In the genomic region with DNA sequence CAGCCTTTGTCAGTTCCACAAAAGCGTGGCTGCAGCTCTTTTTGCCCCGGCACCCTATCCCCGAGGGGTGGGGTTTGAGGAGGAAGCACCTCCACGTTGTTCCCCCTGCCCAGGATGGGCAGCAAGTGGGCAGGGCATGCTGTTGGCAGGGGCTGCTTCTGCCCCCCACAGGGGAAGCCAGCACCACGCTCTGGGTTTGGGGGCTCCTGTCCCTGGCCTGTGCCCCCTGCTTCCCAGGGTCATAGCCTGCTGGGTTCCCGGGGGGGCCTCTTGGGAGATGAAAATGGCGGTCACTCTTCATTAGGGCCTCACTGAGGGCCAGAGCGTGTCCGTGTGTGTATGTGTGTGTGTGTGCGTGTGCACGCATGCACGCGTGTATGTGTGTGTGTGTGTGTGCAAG, we compare ENCODE assay signal across 13 cellular contexts. TPM values are rescaled to one million over a fixed set of nuclear protein-coding genes. Genes with fewer than 3 reads are reported as not detected.
DNase-seq lines count a peak whose midpoint lies in the region; ATAC-seq and TF ChIP-seq lines count a peak whose summit lies in the region.
"Had no signal": no experiment of that assay in that cellular context is flagged by ENCODE, and none has a peak within 500 bp of the region (broad histone marks: within the 10 kb centered on the region; RNA-seq: fewer than 3 reads in every experiment).

No MANE protein-coding gene starts in this region.

- TF ChIP-seq POLR2A in spleen (IDR thresholded peaks at IDR 0.05), result no peak

- H3K4me2 ChIP-seq in OCI-LY1 (ENCODE audit: low read length), result no peak overlapping the region; the same call in 1 of the 2 replicates

- no peaks in the 10 kb centered on the region for H3K27me3 Mint-ChIP-seq in activated CD4-positive, alpha-beta T cell treated with anti-CD3 and anti-CD28 coated beads, Interleukin-2, amount 10 ng/mL, durations not matched to agents 24 days and 14 days
- H3K27me3 Mint-ChIP-seq in dendritic cell treated with granulocyte-macrophage colony-stimulating factor and Interleukin-4, amounts not matched to agents 40 ng/mL and 50 ng/mL, for 4 days, result no peaks in the 10 kb centered on the region

- peaks cover 67% of the 10 kb centered on the region for H3K4me1 Mint-ChIP-seq in activated CD4-positive, alpha-beta T cell treated with anti-CD3 and anti-CD28 coated beads, Interleukin-2, amount 10 ng/mL, durations not matched to agents 24 days and 14 days
- peaks cover 84% of the 10 kb centered on the region for H3K4me1 Mint-ChIP-seq in dendritic cell treated with granulocyte-macrophage colony-stimulating factor and Interleukin-4, amounts not matched to agents 40 ng/mL and 50 ng/mL, for 4 days (ENCODE audit: low read depth)

- H3K9me3 ChIP-seq in OCI-LY1 (ENCODE audit: low read length) (no peaks in the 10 kb centered on the region), spleen (no peaks in the 10 kb centered on the region)
- H3K9me3 ChIP-seq: left lung had no signal

- H3K27ac Mint-ChIP-seq in activated CD4-positive, alpha-beta T cell treated with anti-CD3 and anti-CD28 coated beads, Interleukin-2, amount 10 ng/mL, durations not matched to agents 24 days and 14 days, result peak overlapping the region; percentile 66
- peak overlapping the region; percentile 84 for H3K27ac Mint-ChIP-seq in dendritic cell treated with granulocyte-macrophage colony-stimulating factor and Interleukin-4, amounts not matched to agents 40 ng/mL and 50 ng/mL, for 4 days

- TF ChIP-seq CTCF in OCI-LY1 (IDR thresholded peaks at IDR 0.05; ENCODE audit: low read length) (no peak), spleen (IDR thresholded peaks at IDR 0.05 in 8 of 11, conservative IDR thresholded peaks at IDR 0.05 in 3 of 11) (no peak)

- intact Hi-C loops in activated CD4-positive, alpha-beta T cell treated with anti-CD3 and anti-CD28 coated beads, Interleukin-2, amount 10 ng/mL, durations not matched to agents 24 days and 14 days (cut with micrococcal nuclease), result no loop called here
- intact Hi-C loops in dendritic cell treated with granulocyte-macrophage colony-stimulating factor and Interleukin-4, amounts not matched to agents 40 ng/mL and 50 ng/mL, for 4 days (cut with micrococcal nuclease), result no loop called here
- intact Hi-C loops in spleen (cut with DNase I; ENCODE audit: low total_unique reads), result no loop called here

- H3K27ac ChIP-seq in OCI-LY1 (ENCODE audit: low read depth, low read length, poor library complexity, severe bottlenecking) (peak overlapping the region; percentile 92), spleen (peak overlapping the region in 7 of 8 donors; percentile 25 to 87 (median 76))

- DNase-seq in activated CD4-positive, alpha-beta T cell treated with anti-CD3 and anti-CD28 coated beads, Interleukin-2, amount 10 ng/mL, durations not matched to agents 24 days and 14 days, result no peak
- DNase-seq in activated CD4-positive, alpha-beta T cell treated with anti-CD3 and anti-CD28 coated beads for 1 hour, result no peak
- DNase-seq in spleen, result peak; percentile 75
- DNase-seq in stimulated activated CD4-positive, alpha-beta T cell treated with anti-CD3 and anti-CD28 coated beads, Interleukin-4, amount 100 ng/mL, for 4 hours, result no peak
- no peak for DNase-seq in NAMALWA (ENCODE audit: low spot score)
- DNase-seq: EL; left lung; NCI-H1694 treated with DMSO at 0.1 percent for 48 hours; NCI-H510A treated with DMSO at 0.1 percent for 48 hours; stimulated activated CD4-positive, alpha-beta T cell treated with anti-CD3 and anti-CD28 coated beads, Interleukin-15, amount 100 ng/mL, for 24 hours had no signal

- no peaks in the 10 kb centered on the region for H3K9me2 ChIP-seq in OCI-LY1 (ENCODE audit: low read depth, low read length)

- no peaks in the 10 kb centered on the region for H3F3A ChIP-seq in OCI-LY1 (ENCODE audit: insufficient read depth, low read length)

- H3K9me3 Mint-ChIP-seq in activated CD4-positive, alpha-beta T cell treated with anti-CD3 and anti-CD28 coated beads, Interleukin-2, amount 10 ng/mL, durations not matched to agents 24 days and 14 days, result no peaks in the 10 kb centered on the region
- H3K9me3 Mint-ChIP-seq in dendritic cell treated with granulocyte-macrophage colony-stimulating factor and Interleukin-4, amounts not matched to agents 40 ng/mL and 50 ng/mL, for 4 days, result no peaks in the 10 kb centered on the region

- no peak for ATAC-seq in HG03354 (IDR thresholded peaks at IDR 0.05; ENCODE audit: poor library complexity, severe bottlenecking, unreplicated experiment)

- H3K4me1 ChIP-seq in OCI-LY1 (ENCODE audit: insufficient read depth, low read length, severe bottlenecking) (peaks cover 51% of the 10 kb centered on the region), spleen (peaks cover 55 to 100% (median 89%) of the 10 kb centered on the region in 6 donors)

- H3K9ac ChIP-seq in OCI-LY1 (ENCODE audit: low read length), result peak overlapping the region; percentile 36; the same call in 1 of the 2 replicates

- H3K4me3 Mint-ChIP-seq in activated CD4-positive, alpha-beta T cell treated with anti-CD3 and anti-CD28 coated beads, Interleukin-2, amount 10 ng/mL, durations not matched to agents 24 days and 14 days, result no peak overlapping the region
- no peak overlapping the region for H3K4me3 Mint-ChIP-seq in dendritic cell treated with granulocyte-macrophage colony-stimulating factor and Interleukin-4, amounts not matched to agents 40 ng/mL and 50 ng/mL, for 4 days

- peaks cover 55% of the 10 kb centered on the region for H3K36me3 Mint-ChIP-seq in activated CD4-positive, alpha-beta T cell treated with anti-CD3 and anti-CD28 coated beads, Interleukin-2, amount 10 ng/mL, durations not matched to agents 24 days and 14 days (ENCODE audit: low read depth)
- H3K36me3 Mint-ChIP-seq in dendritic cell treated with granulocyte-macrophage colony-stimulating factor and Interleukin-4, amounts not matched to agents 40 ng/mL and 50 ng/mL, for 4 days (ENCODE audit: low read depth), result peaks cover 100% of the 10 kb centered on the region

- H2AFZ ChIP-seq in OCI-LY1 (ENCODE audit: low read length), result no peak overlapping the region

- H3K79me2 ChIP-seq in OCI-LY1 (ENCODE audit: insufficient read depth, low read length), result no peaks in the 10 kb centered on the region

- no peak overlapping the region for H3K4me3 ChIP-seq in OCI-LY1 (ENCODE audit: low read depth, low read length, poor library complexity, severe bottlenecking)
- no peak overlapping the region for H3K4me3 ChIP-seq in spleen
- H3K4me3 ChIP-seq: left lung had no signal

- whole genome bisulfite sequencing in spleen, 5 donors, result 67 to 82% (median 76%) methylated on average over 13 of the region's 13 CpGs

- H3K36me3 ChIP-seq in OCI-LY1 (ENCODE audit: insufficient read depth, low read length) (peaks cover 54% of the 10 kb centered on the region; the same call in 1 of the 2 replicates), spleen (peaks cover 0 to 100% (median 48%) of the 10 kb centered on the region in 6 donors)

- H3K27me3 ChIP-seq in OCI-LY1 (ENCODE audit: insufficient read depth, low read length) (no peaks in the 10 kb centered on the region), spleen (replicated peaks in 1 of 7) (no peaks in the 10 kb centered on the region)
- H3K27me3 ChIP-seq: left lung had no signal

- H4K20me1 ChIP-seq in OCI-LY1 (ENCODE audit: insufficient read depth, low read length), result no peaks in the 10 kb centered on the region

RNA-seq across cellular contexts. Expression of a gene that starts 22.8 kb away (rescaled TPM):
- 130 and 131 TPM in 2 replicates for total RNA-seq in activated CD4-positive, alpha-beta T cell treated with anti-CD3 and anti-CD28 coated beads, Interleukin-2, amount 10 ng/mL, durations not matched to agents 24 days and 14 days
- 100 to 1,000 TPM; 117 to 196 (median 154) TPM for total RNA-seq in spleen
- polyA plus RNA-seq in spleen, result 10 to 100 TPM; 38.8 to 84.3 (median 45.6) TPM

RNA-seq across cellular contexts. Expression of a gene that starts 39.1 kb away (rescaled TPM):
- total RNA-seq in activated CD4-positive, alpha-beta T cell treated with anti-CD3 and anti-CD28 coated beads, Interleukin-2, amount 10 ng/mL, durations not matched to agents 24 days and 14 days, result 1,994 and 2,005 TPM in 2 replicates
- 1,000 to 10,000 TPM; 1,006 to 1,826 (median 1,444) TPM for total RNA-seq in spleen
- polyA plus RNA-seq in spleen, result 1,000 to 10,000 TPM; 5,045 to 6,883 (median 6,622) TPM
